Comparison of ENCODE assay signal across 29 cellular contexts in the genomic region with DNA sequence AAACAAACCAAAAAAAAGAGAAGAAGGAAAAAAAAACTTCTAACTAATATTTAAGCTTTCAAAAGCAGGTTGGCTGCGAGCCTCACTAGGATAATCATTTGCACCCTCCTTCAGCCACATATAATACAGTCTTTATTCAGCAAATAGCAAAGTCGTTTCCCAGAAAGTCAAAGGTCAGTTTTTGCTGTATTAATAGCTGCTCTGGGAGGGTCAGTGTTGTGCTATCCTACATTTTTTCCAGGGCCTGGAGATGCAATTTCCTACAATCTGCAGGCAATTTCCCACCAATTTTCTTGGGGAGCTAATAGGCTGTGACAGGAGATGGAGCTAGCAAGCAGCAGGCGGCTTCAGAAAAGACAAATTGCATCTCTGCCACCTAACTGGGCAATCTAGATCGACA.
DNase-seq lines count a peak whose midpoint lies in the region; ATAC-seq and TF ChIP-seq lines count a peak whose summit lies in the region.
"Had no signal": no experiment of that assay in that cellular context is flagged by ENCODE, and none has a peak within 500 bp of the region (broad histone marks: within the 10 kb centered on the region; RNA-seq: fewer than 3 reads in every experiment).

No MANE protein-coding gene starts in this region.

- ATAC-seq in SK-N-SH treated with all-trans-retinoic acid at 6 μM for 48 hours, result no peak
- no peak for ATAC-seq in GM18517 (IDR thresholded peaks at IDR 0.05; ENCODE audit: unreplicated experiment)
- ATAC-seq: foreskin keratinocyte; HCT116; natural killer cell treated with Interleukin-12 subunit alpha and Interleukin-12 subunit beta and Interleukin-15 and Interleukin-18, amount 100 ng/mL, for 72 hours had no signal

- no peak overlapping the region for H3K9ac ChIP-seq in SK-N-SH

- no peak for TF ChIP-seq CTCF in SK-N-SH (IDR thresholded peaks at IDR 0.05)
- TF ChIP-seq CTCF in brain microvascular endothelial cell (IDR thresholded peaks at IDR 0.05; ENCODE audit: low read depth, low read length, missing control alignments), result peak; percentile 11
- TF ChIP-seq CTCF in mesothelial cell of epicardium (IDR thresholded peaks at IDR 0.05; ENCODE audit: unreplicated experiment), result no peak
- TF ChIP-seq CTCF in tibial nerve (IDR thresholded peaks at IDR 0.05), result peak in 3 of 5 experiments; percentile 9 to 25 (median 20)
- no peak for TF ChIP-seq CTCF in foreskin fibroblast (IDR thresholded peaks at IDR 0.05; ENCODE audit: low read depth, low read length)

- H3K27ac Mint-ChIP-seq in mesothelial cell of epicardium, result peak overlapping the region; percentile 19
- H3K27ac Mint-ChIP-seq: activated naive CD8-positive, alpha-beta T cell; activated T-helper 2 cell treated with anti-CD3 and anti-CD28 coated beads, Interferon-gamma antibody, Interleukin-2, Interleukin-4, amounts not matched to agents 10 μg/mL and 5 μg/mL and 100 μg/mL, durations not matched to agents 14 hours and 24 hours and 36 hours; natural killer cell treated with Interleukin-12 subunit alpha and Interleukin-12 subunit beta and Interleukin-15 and Interleukin-18, amount 100 ng/mL, for 72 hours had no signal

- H3K36me3 ChIP-seq in SK-N-SH (replicated peaks in 1 of 2; ENCODE audit: control insufficient read depth in 1 of 2, insufficient read depth in 2 of 2, low read length in 1 of 2) (no peaks in the 10 kb centered on the region), brain microvascular endothelial cell (replicated peaks) (no peaks in the 10 kb centered on the region), tibial nerve (no peaks in the 10 kb centered on the region)
- H3K36me3 ChIP-seq: Peyer's patch, prostate gland, SJSA1 had no signal

- no peaks in the 10 kb centered on the region for H3K79me2 ChIP-seq in SK-N-SH (ENCODE audit: insufficient read depth)

- H3K4me3 ChIP-seq in SK-N-SH (ENCODE audit: low read depth in 2 of 2, low read length in 1 of 2) (no peak overlapping the region), brain microvascular endothelial cell (ENCODE audit: low read depth, low read length) (no peak overlapping the region), tibial nerve (no peak overlapping the region), foreskin fibroblast (ENCODE audit: low read depth in 1 of 2, low read length in 2 of 2) (no peak overlapping the region)
- H3K4me3 ChIP-seq: Peyer's patch, prostate gland, SJSA1 had no signal

- H4K20me1 ChIP-seq in SK-N-SH (ENCODE audit: insufficient read depth), result no peaks in the 10 kb centered on the region

- H3K27me3 ChIP-seq in SK-N-SH (ENCODE audit: insufficient read depth) (no peaks in the 10 kb centered on the region), brain microvascular endothelial cell (replicated peaks) (no peaks in the 10 kb centered on the region), tibial nerve (no peaks in the 10 kb centered on the region)
- H3K27me3 ChIP-seq: foreskin keratinocyte, Peyer's patch, SJSA1 had no signal

- peaks cover 19% of the 10 kb centered on the region for H3K4me1 Mint-ChIP-seq in mesothelial cell of epicardium

- H3F3A ChIP-seq in SK-N-SH (replicated peaks; ENCODE audit: insufficient read depth), result peaks cover 2% of the 10 kb centered on the region

- H2AFZ ChIP-seq in SK-N-SH (ENCODE audit: low read depth), result no peak overlapping the region

- no peak for TF ChIP-seq EP300 in SK-N-SH (IDR thresholded peaks at IDR 0.05; ENCODE audit: borderline replicate concordance in 1 of 2, low read depth in 1 of 2, low read length in 1 of 2)
- peak in 1 of 2 donors; percentile 24 for TF ChIP-seq EP300 in tibial nerve (IDR thresholded peaks at IDR 0.05)

- 0 out of 2 replicates have a peak, but pooled peaks have one; percentile 6 for TF ChIP-seq RAD21 in SK-N-SH (IDR thresholded peaks at IDR 0.05; ENCODE audit: low read length)

- CTCF ChIA-PET in SK-N-SH (lab: Yijun Ruan, JAX), result interaction anchor here (0.6 to 1.0 kb wide), 2 partner anchors 30 to 226 kb away, joined by 3 to 5 read pairs; no protein-coding TSS in a partner anchor

- H3K9me2 ChIP-seq in SK-N-SH, result no peaks in the 10 kb centered on the region

- H3K9me3 ChIP-seq in SK-N-SH (no peaks in the 10 kb centered on the region), tibial nerve (no peaks in the 10 kb centered on the region)
- H3K9me3 ChIP-seq: Peyer's patch, prostate gland, SJSA1 had no signal

- H3K9me3 Mint-ChIP-seq in mesothelial cell of epicardium, result no peaks in the 10 kb centered on the region
- H3K9me3 Mint-ChIP-seq: activated T-helper 2 cell treated with anti-CD3 and anti-CD28 coated beads, Interferon-gamma antibody, Interleukin-2, Interleukin-4, amounts not matched to agents 10 μg/mL and 5 μg/mL and 100 μg/mL, durations not matched to agents 14 hours and 24 hours and 36 hours; natural killer cell treated with Interleukin-12 subunit alpha and Interleukin-12 subunit beta and Interleukin-15 and Interleukin-18, amount 100 ng/mL, for 72 hours had no signal

- H3K4me1 ChIP-seq in SK-N-SH (ENCODE audit: control insufficient read depth in 1 of 2, insufficient read depth in 2 of 2, low read depth in 1 of 2, low read length in 1 of 2) (peaks cover 0 to 3% of the 10 kb centered on the region in 2 experiments; a peak in 3 of 4 replicates), tibial nerve (peaks cover 0 to 25% (median 8%) of the 10 kb centered on the region in 4 donors)
- H3K4me1 ChIP-seq: foreskin keratinocyte, prostate gland had no signal

- H3K4me2 ChIP-seq in SK-N-SH, result no peak overlapping the region

- TF ChIP-seq POLR2A in tibial nerve (IDR thresholded peaks at IDR 0.05), result no peak

- H3K27ac ChIP-seq in SK-N-SH (ENCODE audit: low read depth in 2 of 2, low read length in 1 of 2) (no peak overlapping the region), brain microvascular endothelial cell (no peak overlapping the region), tibial nerve (peak overlapping the region in 1 of 4 donors; percentile 21)
- H3K27ac ChIP-seq: foreskin keratinocyte, Peyer's patch, prostate gland, SJSA1 had no signal

- H3K27me3 Mint-ChIP-seq in mesothelial cell of epicardium (ENCODE audit: low read depth), result peaks cover 3% of the 10 kb centered on the region
- H3K27me3 Mint-ChIP-seq: activated naive CD8-positive, alpha-beta T cell had no signal

- POLR2A ChIA-PET in SK-N-SH (lab: Yijun Ruan, JAX), result no interaction called here

- DNase-seq in SK-N-SH (no peak), brain microvascular endothelial cell (no peak), mesothelial cell of epicardium (ENCODE audit: low spot score in 2 of 2, unreplicated experiment in 2 of 2) (no peak), tibial nerve (ENCODE audit: low spot score in 2 of 2) (peak in 1 of 2 donors; percentile 18), foreskin fibroblast (no peak), NCI-H2029 treated with DMSO at 0.1 percent for 48 hours (lab: John Stamatoyannopoulos, UW) (no peak)
- DNase-seq: 8988T; cerebellar nuclear complex; effector CD4-positive, alpha-beta T cell; foreskin keratinocyte; GF-D8; hippocampal formation; islet precursor cell; Karpas-422; midbrain; NCI-H1048; NCI-H1930; NCI-H510A; Peyer's patch; stimulated activated CD4-positive, alpha-beta T cell treated with anti-CD3 and anti-CD28 coated beads, Interleukin-4, amount 100 ng/mL, for 1 hour; stimulated activated naive CD4-positive, alpha-beta T cell had no signal

- WGBS in SK-N-SH (ENCODE audit: low lambda C conversion rate), result 84% methylated on average over 4 of the region's 4 CpGs
- WGBS in tibial nerve, 2 donors, result 13 to 14% methylated on average over 4 of the region's 4 CpGs

- H3K4me3 Mint-ChIP-seq in mesothelial cell of epicardium, result no peak overlapping the region
- H3K4me3 Mint-ChIP-seq: activated naive CD8-positive, alpha-beta T cell; natural killer cell treated with Interleukin-12 subunit alpha and Interleukin-12 subunit beta and Interleukin-15 and Interleukin-18, amount 100 ng/mL, for 72 hours had no signal

- no peaks in the 10 kb centered on the region for H3K36me3 Mint-ChIP-seq in mesothelial cell of epicardium
- H3K36me3 Mint-ChIP-seq: activated naive CD8-positive, alpha-beta T cell; natural killer cell treated with Interleukin-12 subunit alpha and Interleukin-12 subunit beta and Interleukin-15 and Interleukin-18, amount 100 ng/mL, for 72 hours had no signal

- in situ Hi-C loops in brain microvascular endothelial cell (cut with HindIII; ENCODE audit: low pct_ligation_motif_present, low sequenced_read_pairs), result no loop called here

TF ChIP-seq in SK-N-SH, 30 proteins besides CTCF, POLR2A, EP300 and RAD21:
- no peak for TF ChIP-seq TEAD4 (IDR thresholded peaks at IDR 0.05; ENCODE audit: borderline replicate concordance, insufficient read depth)
- no peak for TF ChIP-seq MXI1 (IDR thresholded peaks at IDR 0.05; ENCODE audit: low read depth, low read length)
- TF ChIP-seq FOXM1 (IDR thresholded peaks at IDR 0.05; ENCODE audit: low read depth), result no peak
- TF ChIP-seq NFIC (IDR thresholded peaks at IDR 0.05; ENCODE audit: borderline replicate concordance), result no peak

TF ChIP-seq in SK-N-SH treated with all-trans-retinoic acid at 6 μM for 48 hours, 23 proteins besides CTCF, POLR2A, EP300 and RAD21 (continues in another document):
- TF ChIP-seq, protein P1, sequence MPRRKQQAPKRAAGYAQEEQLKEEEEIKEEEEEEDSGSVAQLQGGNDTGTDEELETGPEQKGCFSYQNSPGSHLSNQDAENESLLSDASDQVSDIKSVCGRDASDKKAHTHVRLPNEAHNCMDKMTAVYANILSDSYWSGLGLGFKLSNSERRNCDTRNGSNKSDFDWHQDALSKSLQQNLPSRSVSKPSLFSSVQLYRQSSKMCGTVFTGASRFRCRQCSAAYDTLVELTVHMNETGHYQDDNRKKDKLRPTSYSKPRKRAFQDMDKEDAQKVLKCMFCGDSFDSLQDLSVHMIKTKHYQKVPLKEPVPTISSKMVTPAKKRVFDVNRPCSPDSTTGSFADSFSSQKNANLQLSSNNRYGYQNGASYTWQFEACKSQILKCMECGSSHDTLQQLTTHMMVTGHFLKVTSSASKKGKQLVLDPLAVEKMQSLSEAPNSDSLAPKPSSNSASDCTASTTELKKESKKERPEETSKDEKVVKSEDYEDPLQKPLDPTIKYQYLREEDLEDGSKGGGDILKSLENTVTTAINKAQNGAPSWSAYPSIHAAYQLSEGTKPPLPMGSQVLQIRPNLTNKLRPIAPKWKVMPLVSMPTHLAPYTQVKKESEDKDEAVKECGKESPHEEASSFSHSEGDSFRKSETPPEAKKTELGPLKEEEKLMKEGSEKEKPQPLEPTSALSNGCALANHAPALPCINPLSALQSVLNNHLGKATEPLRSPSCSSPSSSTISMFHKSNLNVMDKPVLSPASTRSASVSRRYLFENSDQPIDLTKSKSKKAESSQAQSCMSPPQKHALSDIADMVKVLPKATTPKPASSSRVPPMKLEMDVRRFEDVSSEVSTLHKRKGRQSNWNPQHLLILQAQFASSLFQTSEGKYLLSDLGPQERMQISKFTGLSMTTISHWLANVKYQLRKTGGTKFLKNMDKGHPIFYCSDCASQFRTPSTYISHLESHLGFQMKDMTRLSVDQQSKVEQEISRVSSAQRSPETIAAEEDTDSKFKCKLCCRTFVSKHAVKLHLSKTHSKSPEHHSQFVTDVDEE (CRISPR knock-in tag; IDR thresholded peaks at IDR 0.05), result no peak
- TF ChIP-seq TOX (CRISPR knock-in tag; IDR thresholded peaks at IDR 0.05; ENCODE audit: borderline replicate concordance), result no peak
- no peak for TF ChIP-seq BACH2 (CRISPR knock-in tag; IDR thresholded peaks at IDR 0.05; ENCODE audit: borderline replicate concordance)
- no peak for TF ChIP-seq RARB (CRISPR knock-in tag; IDR thresholded peaks at IDR 0.05)
- no peak for TF ChIP-seq ZNF70 (CRISPR knock-in tag; IDR thresholded peaks at IDR 0.05)
- no peak for TF ChIP-seq CSDC2 (CRISPR knock-in tag; IDR thresholded peaks at IDR 0.05)

Comparison
In these comparisons a context has a peak if more than half of its experiments do, and no peak if none do; other contexts are left out.
1. CTCF ChIP-seq: peak in brain microvascular endothelial cell (single experiment) and tibial nerve (3 of 5); none in SK-N-SH (single experiment), mesothelial cell of epicardium (single experiment) and foreskin fibroblast (single experiment).